ENCODE assay signal across 7 cellular contexts in genomic region chr17:54901230-54901847, GRCh38. TPM values are rescaled to one million over a fixed set of nuclear protein-coding genes. Genes with fewer than 3 reads are reported as not detected.
DNase-seq lines count a peak whose midpoint lies in the region; ATAC-seq and TF ChIP-seq lines count a peak whose summit lies in the region.

No MANE protein-coding gene starts in this region.

- H3K9me3 ChIP-seq in mammary epithelial cell (replicated peaks; ENCODE audit: insufficient read depth, low read length) = no peaks in the 10 kb centered on the region
- no peaks in the 10 kb centered on the region for H3K9me3 ChIP-seq in mesodermal cell (ENCODE audit: control insufficient read depth, low read length)

- no peak for TF ChIP-seq CTCF in mammary epithelial cell (conservative IDR thresholded peaks at IDR 0.05 in 1 of 2, IDR thresholded peaks at IDR 0.05 in 1 of 2; ENCODE audit: extremely low read depth in 1 of 2, insufficient read depth in 1 of 2, low read depth in 1 of 2, low read length in 2 of 2)

- 26% methylated on average over 7 of the region's 9 CpGs for WGBS in mammary epithelial cell (ENCODE audit: low coverage, missing lambda C conversion rate)
- 17% methylated on average over 1 to 6 of the region's 9 CpGs for WGBS in mesodermal cell (ENCODE audit: insufficient coverage in 2 of 2), 2 experiments

- dilution Hi-C loops in mammary epithelial cell (cut with HindIII; ENCODE audit: low sequenced_read_pairs) = no loop called here

- peak overlapping the region; percentile 79 for H3K9ac ChIP-seq in mammary epithelial cell (ENCODE audit: insufficient read depth, low read length)

- H3K4me1 ChIP-seq in mammary epithelial cell (ENCODE audit: insufficient read depth, low read length) (peaks cover 13% of the 10 kb centered on the region), mesodermal cell (ENCODE audit: control insufficient read depth, insufficient read depth, low read length, poor library complexity, severe bottlenecking) (peaks cover 5% of the 10 kb centered on the region)

- in situ Hi-C loops in mammary epithelial cell (cut with MboI; ENCODE audit: low sequenced_read_pairs in 2 of 2) = no loop called here

- no peak for ATAC-seq in GM21528 (IDR thresholded peaks at IDR 0.05; ENCODE audit: low FRiP score, unreplicated experiment)
- no peak for ATAC-seq in GM18867 (IDR thresholded peaks at IDR 0.05; ENCODE audit: unreplicated experiment)

- H3K36me3 ChIP-seq in mammary epithelial cell (ENCODE audit: insufficient read depth, low read length) (peaks cover 8% of the 10 kb centered on the region), mesodermal cell (ENCODE audit: control insufficient read depth, insufficient read depth, low read length) (peaks cover 9% of the 10 kb centered on the region)

- peak; percentile 34 for DNase-seq in GM04504 (ENCODE audit: low read depth)
- DNase-seq in NCI-H1694 treated with DMSO at 0.1 percent for 48 hours (lab: John Stamatoyannopoulos, UW) = peak; percentile 17
- peak; percentile 81 for DNase-seq in mammary epithelial cell
- no peak for DNase-seq in CD1c-positive myeloid dendritic cell (ENCODE audit: extremely low spot score)

- H3K4me3 ChIP-seq in mammary epithelial cell (replicated peaks in 1 of 3; ENCODE audit: insufficient read depth in 1 of 3, low read depth in 2 of 3, low read length in 3 of 3) (peak overlapping the region; percentile 66 to 82 (median 72)), mesodermal cell (ENCODE audit: extremely low read depth, insufficient read depth, low read length, poor library complexity, severe bottlenecking) (peak overlapping the region; percentile 57)

- peaks cover 19% of the 10 kb centered on the region for H3K79me2 ChIP-seq in mammary epithelial cell (ENCODE audit: insufficient read depth, low read length)

- no peaks in the 10 kb centered on the region for H4K20me1 ChIP-seq in mammary epithelial cell (ENCODE audit: insufficient read depth, low read length)

- CTCF ChIA-PET in mammary epithelial cell (lab: Charles Lee; ENCODE audit: low non-redundant PET) = interaction anchor here (0.6 kb wide), 2 partner anchors 450 to 520 kb away, joined by 3 read pairs; no protein-coding TSS in a partner anchor

- H3K4me2 ChIP-seq in mammary epithelial cell (ENCODE audit: insufficient read depth, low read depth, low read length) = peak overlapping the region; percentile 71

- peak overlapping the region; percentile 75 for H3K27ac ChIP-seq in mammary epithelial cell (ENCODE audit: insufficient read depth, low read depth, low read length)
- no peak overlapping the region for H3K27ac ChIP-seq in mesodermal cell (ENCODE audit: low read depth, low read length, severe bottlenecking)

- H3K27me3 ChIP-seq in mammary epithelial cell (ENCODE audit: insufficient read depth, low read length) = no peaks in the 10 kb centered on the region

- H2AFZ ChIP-seq in mammary epithelial cell (ENCODE audit: low read depth, low read length) = peak overlapping the region; percentile 83

- TSS peak; percentile 99 for BruUV-seq in mammary epithelial cell (replicated peaks; lab: Mats Ljungman, UMichigan)

- intact Hi-C loops in mammary epithelial cell (cut with micrococcal nuclease) = loop anchor here (1.0 kb wide), 1 partner anchor 67 kb away; the partner anchor contains the start of genes COX11 and STXBP4

RNA-seq across cellular contexts. Expression of gene TOM1L1, which starts 0.7 kb away (rescaled TPM):
- total RNA-seq in mammary epithelial cell = 10 to 100 TPM; 78.0 to 93.5 TPM
- polyA plus RNA-seq in mammary epithelial cell = 76.9 TPM
- 39.2 TPM for polyA minus RNA-seq in mammary epithelial cell
- 22.7 TPM for polyA plus RNA-seq in mesodermal cell (2013, experiment 1 of 2)
- 26.9 TPM for polyA plus RNA-seq in mesodermal cell (2013, experiment 2 of 2)
